ENCODE assay signal across 1 cellular context in the genomic region with DNA sequence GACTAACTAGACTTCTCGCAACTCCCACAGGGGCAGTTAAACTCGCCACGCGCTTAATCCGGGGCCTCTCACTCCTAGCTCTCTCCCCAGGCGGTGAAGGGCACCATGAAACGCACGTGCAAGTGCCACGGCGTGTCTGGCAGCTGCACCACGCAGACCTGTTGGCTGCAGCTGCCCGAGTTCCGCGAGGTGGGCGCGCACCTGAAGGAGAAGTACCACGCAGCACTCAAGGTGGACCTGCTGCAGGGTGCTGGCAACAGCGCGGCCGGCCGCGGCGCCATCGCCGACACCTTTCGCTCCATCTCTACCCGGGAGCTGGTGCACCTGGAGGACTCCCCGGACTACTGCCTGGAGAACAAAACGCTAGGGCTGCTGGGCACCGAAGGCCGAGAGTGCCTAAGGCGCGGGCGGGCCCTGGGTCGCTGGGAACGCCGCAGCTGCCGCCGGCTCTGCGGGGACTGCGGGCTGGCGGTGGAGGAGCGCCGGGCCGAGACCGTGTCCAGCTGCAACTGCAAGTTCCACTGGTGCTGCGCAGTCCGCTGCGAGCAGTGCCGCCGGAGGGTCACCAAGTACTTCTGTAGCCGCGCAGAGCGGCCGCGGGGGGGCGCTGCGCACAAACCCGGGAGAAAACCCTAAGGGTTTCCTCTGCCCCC.
TF ChIP-seq lines count a peak whose summit lies in the region.

No MANE protein-coding gene starts in this region.

TF ChIP-seq in HepG2, 621 proteins besides CTCF, POLR2A, EP300 and RAD21 (continued from another document and continues in another):
- TF ChIP-seq, protein P1, sequence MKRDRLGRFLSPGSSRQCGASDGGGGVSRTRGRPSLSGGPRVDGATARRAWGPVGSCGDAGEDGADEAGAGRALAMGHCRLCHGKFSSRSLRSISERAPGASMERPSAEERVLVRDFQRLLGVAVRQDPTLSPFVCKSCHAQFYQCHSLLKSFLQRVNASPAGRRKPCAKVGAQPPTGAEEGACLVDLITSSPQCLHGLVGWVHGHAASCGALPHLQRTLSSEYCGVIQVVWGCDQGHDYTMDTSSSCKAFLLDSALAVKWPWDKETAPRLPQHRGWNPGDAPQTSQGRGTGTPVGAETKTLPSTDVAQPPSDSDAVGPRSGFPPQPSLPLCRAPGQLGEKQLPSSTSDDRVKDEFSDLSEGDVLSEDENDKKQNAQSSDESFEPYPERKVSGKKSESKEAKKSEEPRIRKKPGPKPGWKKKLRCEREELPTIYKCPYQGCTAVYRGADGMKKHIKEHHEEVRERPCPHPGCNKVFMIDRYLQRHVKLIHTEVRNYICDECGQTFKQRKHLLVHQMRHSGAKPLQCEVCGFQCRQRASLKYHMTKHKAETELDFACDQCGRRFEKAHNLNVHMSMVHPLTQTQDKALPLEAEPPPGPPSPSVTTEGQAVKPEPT (CRISPR knock-in tag; IDR thresholded peaks at IDR 0.05; ENCODE audit: low read depth) = peak; percentile 79; the same call in 1 of the 2 replicates
- TF ChIP-seq, protein P2, sequence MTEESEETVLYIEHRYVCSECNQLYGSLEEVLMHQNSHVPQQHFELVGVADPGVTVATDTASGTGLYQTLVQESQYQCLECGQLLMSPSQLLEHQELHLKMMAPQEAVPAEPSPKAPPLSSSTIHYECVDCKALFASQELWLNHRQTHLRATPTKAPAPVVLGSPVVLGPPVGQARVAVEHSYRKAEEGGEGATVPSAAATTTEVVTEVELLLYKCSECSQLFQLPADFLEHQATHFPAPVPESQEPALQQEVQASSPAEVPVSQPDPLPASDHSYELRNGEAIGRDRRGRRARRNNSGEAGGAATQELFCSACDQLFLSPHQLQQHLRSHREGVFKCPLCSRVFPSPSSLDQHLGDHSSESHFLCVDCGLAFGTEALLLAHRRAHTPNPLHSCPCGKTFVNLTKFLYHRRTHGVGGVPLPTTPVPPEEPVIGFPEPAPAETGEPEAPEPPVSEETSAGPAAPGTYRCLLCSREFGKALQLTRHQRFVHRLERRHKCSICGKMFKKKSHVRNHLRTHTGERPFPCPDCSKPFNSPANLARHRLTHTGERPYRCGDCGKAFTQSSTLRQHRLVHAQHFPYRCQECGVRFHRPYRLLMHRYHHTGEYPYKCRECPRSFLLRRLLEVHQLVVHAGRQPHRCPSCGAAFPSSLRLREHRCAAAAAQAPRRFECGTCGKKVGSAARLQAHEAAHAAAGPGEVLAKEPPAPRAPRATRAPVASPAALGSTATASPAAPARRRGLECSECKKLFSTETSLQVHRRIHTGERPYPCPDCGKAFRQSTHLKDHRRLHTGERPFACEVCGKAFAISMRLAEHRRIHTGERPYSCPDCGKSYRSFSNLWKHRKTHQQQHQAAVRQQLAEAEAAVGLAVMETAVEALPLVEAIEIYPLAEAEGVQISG (CRISPR knock-in tag; IDR thresholded peaks at IDR 0.05) = peak; percentile 45
- TF ChIP-seq STAT6 (CRISPR knock-in tag; IDR thresholded peaks at IDR 0.05; ENCODE audit: borderline replicate concordance) (no peak), REST (IDR thresholded peaks at IDR 0.05; ENCODE audit: borderline replicate concordance in 1 of 2, low read depth in 1 of 2, low read length in 2 of 2) (no peak), SALL1 (CRISPR knock-in tag; IDR thresholded peaks at IDR 0.05) (no peak; the same call in 1 of the 2 replicates), ZKSCAN5 (CRISPR knock-in tag; IDR thresholded peaks at IDR 0.05) (no peak), ZNF720 (CRISPR knock-in tag; IDR thresholded peaks at IDR 0.05) (no peak), SPEN (CRISPR knock-in tag; IDR thresholded peaks at IDR 0.05; ENCODE audit: low read depth) (no peak), ZNF503 (CRISPR knock-in tag; IDR thresholded peaks at IDR 0.05) (0 out of 2 replicates have a peak, but pooled peaks have one; percentile 42), TSC22D2 (CRISPR knock-in tag; IDR thresholded peaks at IDR 0.05; ENCODE audit: borderline replicate concordance) (0 out of 2 replicates have a peak, but pooled peaks have one; percentile 5), PRDM15 (CRISPR knock-in tag; IDR thresholded peaks at IDR 0.05) (no peak), GATAD1 (CRISPR knock-in tag; IDR thresholded peaks at IDR 0.05) (no peak), ZNF564 (CRISPR knock-in tag; IDR thresholded peaks at IDR 0.05) (no peak), PRDM10 (CRISPR knock-in tag; IDR thresholded peaks at IDR 0.05; ENCODE audit: low read depth) (no peak), SOX5 (CRISPR knock-in tag; IDR thresholded peaks at IDR 0.05; ENCODE audit: borderline replicate concordance) (no peak), SSRP1 (CRISPR knock-in tag; IDR thresholded peaks at IDR 0.05) (no peak), FOXJ3 (CRISPR knock-in tag; IDR thresholded peaks at IDR 0.05; ENCODE audit: borderline replicate concordance) (no peak), ZSCAN29 (CRISPR knock-in tag; conservative IDR thresholded peaks at IDR 0.05) (0 out of 2 replicates have a peak, but pooled peaks have one; percentile 26), ZNF296 (CRISPR knock-in tag; conservative IDR thresholded peaks at IDR 0.05) (no peak), STAT5B (CRISPR knock-in tag; IDR thresholded peaks at IDR 0.05) (no peak), ZNF879 (CRISPR knock-in tag; IDR thresholded peaks at IDR 0.05) (no peak), KDM3A (CRISPR knock-in tag; IDR thresholded peaks at IDR 0.05; ENCODE audit: low read depth) (peak; percentile 50; the same call in 1 of the 2 replicates), CBX2 (IDR thresholded peaks at IDR 0.05; ENCODE audit: low read depth, low read length) (no peak), CBX2 (CRISPR knock-in tag; IDR thresholded peaks at IDR 0.05; ENCODE audit: low read depth) (peak; percentile 74; the same call in 1 of the 2 replicates), REPIN1 (CRISPR knock-in tag; IDR thresholded peaks at IDR 0.05; ENCODE audit: borderline replicate concordance, low read depth) (no peak), RBFOX2 (IDR thresholded peaks at IDR 0.05; ENCODE audit: low read depth, low read length) (no peak), ZNF556 (CRISPR knock-in tag; IDR thresholded peaks at IDR 0.05; ENCODE audit: borderline replicate concordance) (peak; percentile 41; the same call in 1 of the 2 replicates)
- TF ChIP-seq, protein P3, sequence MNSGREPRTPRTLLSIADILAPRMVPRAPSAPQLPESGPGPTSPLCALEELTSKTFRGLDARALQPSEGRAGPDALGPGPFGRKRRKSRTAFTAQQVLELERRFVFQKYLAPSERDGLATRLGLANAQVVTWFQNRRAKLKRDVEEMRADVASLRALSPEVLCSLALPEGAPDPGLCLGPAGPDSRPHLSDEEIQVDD (CRISPR knock-in tag; IDR thresholded peaks at IDR 0.05; ENCODE audit: borderline replicate concordance) = no peak
- TF ChIP-seq, protein P4, sequence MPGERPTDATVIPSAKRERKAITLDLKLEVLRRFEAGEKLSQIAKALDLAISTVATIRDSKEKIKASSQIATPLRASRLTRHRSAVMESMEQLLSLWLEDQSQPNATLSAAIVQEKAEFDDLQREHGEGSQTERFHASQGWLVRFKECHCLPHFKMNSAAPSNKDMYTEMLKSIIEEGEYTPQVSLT (CRISPR knock-in tag; IDR thresholded peaks at IDR 0.05; ENCODE audit: borderline replicate concordance, low read depth) = no peak
